Comparison of ENCODE assay signal across 1 cellular context in the genomic region with DNA sequence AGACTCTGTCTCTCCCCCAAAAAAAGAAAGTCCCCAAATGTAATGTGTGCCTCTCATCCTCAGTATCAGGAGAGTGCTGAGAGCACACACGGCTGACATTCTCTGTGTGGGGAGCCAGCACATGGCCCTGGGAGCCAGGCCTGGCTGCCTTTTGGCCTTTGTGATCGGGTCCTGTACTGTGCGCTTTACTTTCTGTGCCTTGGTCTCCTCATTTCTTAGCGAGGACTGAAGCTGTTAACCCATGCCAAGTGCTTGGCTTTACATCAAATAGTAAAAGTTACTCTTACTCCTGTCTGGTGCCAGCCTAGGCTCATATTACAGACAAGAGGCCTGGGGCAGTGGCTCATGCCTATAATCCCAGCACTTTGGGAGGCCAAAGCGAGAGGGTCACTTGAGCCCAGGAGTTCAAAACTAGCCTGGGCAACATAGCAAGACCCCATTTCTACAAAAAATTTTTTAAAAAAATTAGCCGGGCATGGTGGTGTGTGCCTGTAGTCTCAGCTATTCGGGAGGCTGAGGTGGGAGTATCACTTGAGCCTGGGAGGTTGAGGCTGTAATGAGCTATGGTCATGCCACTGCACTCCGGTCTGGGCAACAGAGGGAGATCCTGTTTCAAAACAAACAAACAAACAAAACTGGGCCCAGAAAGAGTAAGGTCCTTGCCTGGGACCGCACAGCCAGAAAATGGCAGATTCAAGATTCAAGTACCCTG.
TF ChIP-seq lines count a peak whose summit lies in the region.

No MANE protein-coding gene starts in this region.

TF ChIP-seq in GM23338, 12 proteins besides CTCF, POLR2A, EP300 and RAD21:
- TF ChIP-seq, protein P1, sequence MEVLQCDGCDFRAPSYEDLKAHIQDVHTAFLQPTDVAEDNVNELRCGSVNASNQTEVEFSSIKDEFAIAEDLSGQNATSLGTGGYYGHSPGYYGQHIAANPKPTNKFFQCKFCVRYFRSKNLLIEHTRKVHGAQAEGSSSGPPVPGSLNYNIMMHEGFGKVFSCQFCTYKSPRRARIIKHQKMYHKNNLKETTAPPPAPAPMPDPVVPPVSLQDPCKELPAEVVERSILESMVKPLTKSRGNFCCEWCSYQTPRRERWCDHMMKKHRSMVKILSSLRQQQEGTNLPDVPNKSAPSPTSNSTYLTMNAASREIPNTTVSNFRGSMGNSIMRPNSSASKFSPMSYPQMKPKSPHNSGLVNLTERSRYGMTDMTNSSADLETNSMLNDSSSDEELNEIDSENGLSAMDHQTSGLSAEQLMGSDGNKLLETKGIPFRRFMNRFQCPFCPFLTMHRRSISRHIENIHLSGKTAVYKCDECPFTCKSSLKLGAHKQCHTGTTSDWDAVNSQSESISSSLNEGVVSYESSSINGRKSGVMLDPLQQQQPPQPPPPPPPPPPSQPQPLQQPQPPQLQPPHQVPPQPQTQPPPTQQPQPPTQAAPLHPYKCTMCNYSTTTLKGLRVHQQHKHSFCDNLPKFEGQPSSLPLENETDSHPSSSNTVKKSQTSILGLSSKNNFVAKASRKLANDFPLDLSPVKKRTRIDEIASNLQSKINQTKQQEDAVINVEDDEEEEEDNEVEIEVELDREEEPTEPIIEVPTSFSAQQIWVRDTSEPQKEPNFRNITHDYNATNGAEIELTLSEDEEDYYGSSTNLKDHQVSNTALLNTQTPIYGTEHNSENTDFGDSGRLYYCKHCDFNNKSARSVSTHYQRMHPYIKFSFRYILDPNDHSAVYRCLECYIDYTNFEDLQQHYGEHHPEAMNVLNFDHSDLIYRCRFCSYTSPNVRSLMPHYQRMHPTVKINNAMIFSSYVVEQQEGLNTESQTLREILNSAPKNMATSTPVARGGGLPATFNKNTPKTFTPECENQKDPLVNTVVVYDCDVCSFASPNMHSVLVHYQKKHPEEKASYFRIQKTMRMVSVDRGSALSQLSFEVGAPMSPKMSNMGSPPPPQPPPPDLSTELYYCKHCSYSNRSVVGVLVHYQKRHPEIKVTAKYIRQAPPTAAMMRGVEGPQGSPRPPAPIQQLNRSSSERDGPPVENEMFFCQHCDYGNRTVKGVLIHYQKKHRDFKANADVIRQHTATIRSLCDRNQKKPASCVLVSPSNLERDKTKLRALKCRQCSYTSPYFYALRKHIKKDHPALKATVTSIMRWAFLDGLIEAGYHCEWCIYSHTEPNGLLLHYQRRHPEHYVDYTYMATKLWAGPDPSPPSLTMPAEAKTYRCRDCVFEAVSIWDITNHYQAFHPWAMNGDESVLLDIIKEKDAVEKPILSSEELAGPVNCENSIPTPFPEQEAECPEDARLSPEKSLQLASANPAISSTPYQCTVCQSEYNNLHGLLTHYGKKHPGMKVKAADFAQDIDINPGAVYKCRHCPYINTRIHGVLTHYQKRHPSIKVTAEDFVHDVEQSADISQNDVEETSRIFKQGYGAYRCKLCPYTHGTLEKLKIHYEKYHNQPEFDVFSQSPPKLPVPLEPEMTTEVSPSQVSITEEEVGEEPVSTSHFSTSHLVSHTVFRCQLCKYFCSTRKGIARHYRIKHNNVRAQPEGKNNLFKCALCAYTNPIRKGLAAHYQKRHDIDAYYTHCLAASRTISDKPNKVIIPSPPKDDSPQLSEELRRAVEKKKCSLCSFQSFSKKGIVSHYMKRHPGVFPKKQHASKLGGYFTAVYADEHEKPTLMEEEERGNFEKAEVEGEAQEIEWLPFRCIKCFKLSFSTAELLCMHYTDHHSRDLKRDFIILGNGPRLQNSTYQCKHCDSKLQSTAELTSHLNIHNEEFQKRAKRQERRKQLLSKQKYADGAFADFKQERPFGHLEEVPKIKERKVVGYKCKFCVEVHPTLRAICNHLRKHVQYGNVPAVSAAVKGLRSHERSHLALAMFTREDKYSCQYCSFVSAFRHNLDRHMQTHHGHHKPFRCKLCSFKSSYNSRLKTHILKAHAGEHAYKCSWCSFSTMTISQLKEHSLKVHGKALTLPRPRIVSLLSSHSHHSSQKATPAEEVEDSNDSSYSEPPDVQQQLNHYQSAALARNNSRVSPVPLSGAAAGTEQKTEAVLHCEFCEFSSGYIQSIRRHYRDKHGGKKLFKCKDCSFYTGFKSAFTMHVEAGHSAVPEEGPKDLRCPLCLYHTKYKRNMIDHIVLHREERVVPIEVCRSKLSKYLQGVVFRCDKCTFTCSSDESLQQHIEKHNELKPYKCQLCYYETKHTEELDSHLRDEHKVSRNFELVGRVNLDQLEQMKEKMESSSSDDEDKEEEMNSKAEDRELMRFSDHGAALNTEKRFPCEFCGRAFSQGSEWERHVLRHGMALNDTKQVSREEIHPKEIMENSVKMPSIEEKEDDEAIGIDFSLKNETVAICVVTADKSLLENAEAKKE (CRISPR knock-in tag; IDR thresholded peaks at IDR 0.05), result no peak
- no peak for TF ChIP-seq NANOG (IDR thresholded peaks at IDR 0.05; ENCODE audit: borderline replicate concordance)
- TF ChIP-seq POLR2AphosphoS5 (IDR thresholded peaks at IDR 0.05; ENCODE audit: low read depth), result no peak
- TF ChIP-seq EZH2phosphoT487 (IDR thresholded peaks at IDR 0.05; ENCODE audit: unreplicated experiment), result no peak
- no peak for TF ChIP-seq ZNF331 (CRISPR knock-in tag; IDR thresholded peaks at IDR 0.05; ENCODE audit: low read depth)
- no peak for TF ChIP-seq STAT1 (IDR thresholded peaks at IDR 0.05; ENCODE audit: unreplicated experiment)
- TF ChIP-seq, protein P2, sequence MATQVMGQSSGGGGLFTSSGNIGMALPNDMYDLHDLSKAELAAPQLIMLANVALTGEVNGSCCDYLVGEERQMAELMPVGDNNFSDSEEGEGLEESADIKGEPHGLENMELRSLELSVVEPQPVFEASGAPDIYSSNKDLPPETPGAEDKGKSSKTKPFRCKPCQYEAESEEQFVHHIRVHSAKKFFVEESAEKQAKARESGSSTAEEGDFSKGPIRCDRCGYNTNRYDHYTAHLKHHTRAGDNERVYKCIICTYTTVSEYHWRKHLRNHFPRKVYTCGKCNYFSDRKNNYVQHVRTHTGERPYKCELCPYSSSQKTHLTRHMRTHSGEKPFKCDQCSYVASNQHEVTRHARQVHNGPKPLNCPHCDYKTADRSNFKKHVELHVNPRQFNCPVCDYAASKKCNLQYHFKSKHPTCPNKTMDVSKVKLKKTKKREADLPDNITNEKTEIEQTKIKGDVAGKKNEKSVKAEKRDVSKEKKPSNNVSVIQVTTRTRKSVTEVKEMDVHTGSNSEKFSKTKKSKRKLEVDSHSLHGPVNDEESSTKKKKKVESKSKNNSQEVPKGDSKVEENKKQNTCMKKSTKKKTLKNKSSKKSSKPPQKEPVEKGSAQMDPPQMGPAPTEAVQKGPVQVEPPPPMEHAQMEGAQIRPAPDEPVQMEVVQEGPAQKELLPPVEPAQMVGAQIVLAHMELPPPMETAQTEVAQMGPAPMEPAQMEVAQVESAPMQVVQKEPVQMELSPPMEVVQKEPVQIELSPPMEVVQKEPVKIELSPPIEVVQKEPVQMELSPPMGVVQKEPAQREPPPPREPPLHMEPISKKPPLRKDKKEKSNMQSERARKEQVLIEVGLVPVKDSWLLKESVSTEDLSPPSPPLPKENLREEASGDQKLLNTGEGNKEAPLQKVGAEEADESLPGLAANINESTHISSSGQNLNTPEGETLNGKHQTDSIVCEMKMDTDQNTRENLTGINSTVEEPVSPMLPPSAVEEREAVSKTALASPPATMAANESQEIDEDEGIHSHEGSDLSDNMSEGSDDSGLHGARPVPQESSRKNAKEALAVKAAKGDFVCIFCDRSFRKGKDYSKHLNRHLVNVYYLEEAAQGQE (IDR thresholded peaks at IDR 0.05; ENCODE audit: unreplicated experiment), result no peak
- no peak for TF ChIP-seq ZNF114 (CRISPR knock-in tag; IDR thresholded peaks at IDR 0.05)
- no peak for TF ChIP-seq JUNB (IDR thresholded peaks at IDR 0.05; ENCODE audit: unreplicated experiment)
- TF ChIP-seq EZH2 (IDR thresholded peaks at IDR 0.05; ENCODE audit: low read depth, unreplicated experiment), result no peak
- no peak for TF ChIP-seq CREB1 (CRISPR knock-in tag; IDR thresholded peaks at IDR 0.05; ENCODE audit: low read depth)
- TF ChIP-seq, protein P3, sequence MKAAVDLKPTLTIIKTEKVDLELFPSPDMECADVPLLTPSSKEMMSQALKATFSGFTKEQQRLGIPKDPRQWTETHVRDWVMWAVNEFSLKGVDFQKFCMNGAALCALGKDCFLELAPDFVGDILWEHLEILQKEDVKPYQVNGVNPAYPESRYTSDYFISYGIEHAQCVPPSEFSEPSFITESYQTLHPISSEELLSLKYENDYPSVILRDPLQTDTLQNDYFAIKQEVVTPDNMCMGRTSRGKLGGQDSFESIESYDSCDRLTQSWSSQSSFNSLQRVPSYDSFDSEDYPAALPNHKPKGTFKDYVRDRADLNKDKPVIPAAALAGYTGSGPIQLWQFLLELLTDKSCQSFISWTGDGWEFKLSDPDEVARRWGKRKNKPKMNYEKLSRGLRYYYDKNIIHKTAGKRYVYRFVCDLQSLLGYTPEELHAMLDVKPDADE (IDR thresholded peaks at IDR 0.05), result no peak
